7 cellular contexts compared by ENCODE assay signal in the genomic region with DNA sequence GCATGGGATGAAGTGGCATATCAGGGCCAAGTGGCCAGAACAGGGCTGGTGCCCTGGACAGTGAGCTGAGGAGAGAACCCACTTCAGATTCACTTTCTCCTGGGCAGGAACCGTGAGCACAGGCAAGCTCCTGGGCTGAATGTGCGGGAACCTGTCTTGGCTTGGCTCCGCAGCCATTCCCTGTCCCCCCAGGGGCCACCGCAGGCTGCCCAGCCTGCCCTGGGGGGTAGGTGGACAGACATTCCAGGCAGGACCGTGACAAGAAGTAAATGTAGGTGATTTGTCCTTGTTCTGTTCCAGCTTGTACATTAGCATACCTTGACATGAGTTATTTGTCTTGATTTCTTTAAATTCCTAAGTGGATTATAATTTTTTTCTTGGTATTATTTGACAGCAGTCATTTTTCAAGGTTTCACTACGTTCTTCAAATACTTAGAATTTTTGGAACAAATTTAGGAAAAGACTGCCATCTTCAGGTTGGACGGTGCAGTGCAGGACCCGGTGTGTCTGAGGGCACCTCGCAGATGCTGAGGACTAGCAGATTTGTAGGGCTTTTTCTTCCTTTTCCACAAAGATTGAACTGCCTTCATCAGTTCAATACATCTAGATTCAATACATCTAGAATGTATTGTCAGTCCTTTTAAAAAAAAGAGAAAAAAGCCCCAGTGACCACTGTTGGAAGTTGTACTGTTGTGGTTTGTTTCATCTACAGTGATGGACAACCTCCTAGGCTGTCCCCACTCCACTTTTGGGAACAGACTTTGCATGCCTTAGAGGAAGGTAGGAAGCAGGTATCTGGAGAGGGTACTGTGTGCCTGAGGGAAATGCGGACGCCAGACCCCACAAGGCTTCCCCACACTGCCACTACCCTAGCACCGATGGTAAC.
DNase-seq lines count a peak whose midpoint lies in the region; ATAC-seq, FAIRE-seq and TF ChIP-seq lines count a peak whose summit lies in the region.

No MANE protein-coding gene starts in this region.

- no peaks in the 10 kb centered on the region for H3K9me2 ChIP-seq in PC-9 (ENCODE audit: insufficient read depth)

- H3K4me3 Mint-ChIP-seq in activated naive CD4-positive, alpha-beta T cell treated with anti-CD3 and anti-CD28 coated beads, Interleukin-2, amount 10 ng/mL, durations not matched to agents 7 days and 5 days, result no peak overlapping the region

- H3K27me3 Mint-ChIP-seq in activated naive CD4-positive, alpha-beta T cell treated with anti-CD3 and anti-CD28 coated beads, Interleukin-2, amount 10 ng/mL, durations not matched to agents 7 days and 5 days, result peaks cover 19% of the 10 kb centered on the region

- no peaks in the 10 kb centered on the region for H3K36me3 Mint-ChIP-seq in activated naive CD4-positive, alpha-beta T cell treated with anti-CD3 and anti-CD28 coated beads, Interleukin-2, amount 10 ng/mL, durations not matched to agents 7 days and 5 days

- H3K4me1 ChIP-seq in PC-9 (replicated peaks; ENCODE audit: insufficient read depth), result no peaks in the 10 kb centered on the region
- H3K4me1 ChIP-seq in heart left ventricle, result peaks cover 0 to 53% (median 21%) of the 10 kb centered on the region in 12 donors

- no peaks in the 10 kb centered on the region for H3K4me1 Mint-ChIP-seq in activated naive CD4-positive, alpha-beta T cell treated with anti-CD3 and anti-CD28 coated beads, Interleukin-2, amount 10 ng/mL, durations not matched to agents 7 days and 5 days

- 40 to 50% (median 48%) methylated on average over 12 of the region's 12 CpGs for WGBS in heart left ventricle, 4 donors

- H3K79me2 ChIP-seq in PC-9 (ENCODE audit: low read depth), result no peaks in the 10 kb centered on the region

- H3K9me3 Mint-ChIP-seq in activated naive CD4-positive, alpha-beta T cell treated with anti-CD3 and anti-CD28 coated beads, Interleukin-2, amount 10 ng/mL, durations not matched to agents 7 days and 5 days, result no peaks in the 10 kb centered on the region

- CTCF ChIA-PET in PC-9 (lab: Charles Lee), result interaction anchor here (1.3 kb wide), 1 partner anchor 563 kb away, joined by 4 read pairs; no protein-coding TSS in a partner anchor
- CTCF ChIA-PET in activated naive CD4-positive, alpha-beta T cell treated with anti-CD3 and anti-CD28 coated beads, Interleukin-2, amount 10 ng/mL, durations not matched to agents 7 days and 5 days (lab: Charles Lee), result interaction anchor here (1.1 to 7.5 kb wide), 5 partner anchors 13 to 563 kb away, joined by 3 to 95 read pairs (median 4); no protein-coding TSS in a partner anchor

- H3K27ac Mint-ChIP-seq in activated naive CD4-positive, alpha-beta T cell treated with anti-CD3 and anti-CD28 coated beads, Interleukin-2, amount 10 ng/mL, durations not matched to agents 7 days and 5 days, result no peak overlapping the region

- H3K27me3 ChIP-seq in PC-9 (ENCODE audit: insufficient read depth, low read depth) (no peaks in the 10 kb centered on the region), heart left ventricle (no peaks in the 10 kb centered on the region)

- H2AFZ ChIP-seq in PC-9, result no peak overlapping the region

- TF ChIP-seq POLR2A in heart left ventricle (IDR thresholded peaks at IDR 0.05), result no peak

- DNase-seq in HT1080 (ENCODE audit: low read depth), result peak; percentile 49
- peak; percentile 55 to 72 for DNase-seq in PC-9
- peak; percentile 68 for DNase-seq in activated naive CD4-positive, alpha-beta T cell treated with anti-CD3 and anti-CD28 coated beads, Interleukin-2, amount 10 ng/mL, durations not matched to agents 7 days and 5 days
- peak in 3 of 5 donors; percentile 40 to 51 (median 49) for DNase-seq in heart left ventricle
- DNase-seq in retina, result peak; percentile 67

- H3K36me3 ChIP-seq in PC-9 (ENCODE audit: low read depth) (peaks cover 10% of the 10 kb centered on the region; the same call in 1 of the 2 replicates), heart left ventricle (peaks cover 0 to 22% (median 0%) of the 10 kb centered on the region in 9 donors)

- H3K27ac ChIP-seq in PC-9, result no peak overlapping the region
- H3K27ac ChIP-seq in heart left ventricle, result peak overlapping the region in 6 of 12 donors; percentile 16 to 84 (median 38)

- TF ChIP-seq CTCF in PC-9 (conservative IDR thresholded peaks at IDR 0.05) (peak; percentile 85), heart left ventricle (IDR thresholded peaks at IDR 0.05) (peak; percentile 79 to 94 (median 89))

- no peaks in the 10 kb centered on the region for H3K9me3 ChIP-seq in PC-9 (ENCODE audit: insufficient read depth, low read depth)
- no peaks in the 10 kb centered on the region for H3K9me3 ChIP-seq in heart left ventricle

- no peaks in the 10 kb centered on the region for H3F3A ChIP-seq in PC-9 (ENCODE audit: insufficient read depth, low read depth)

- POLR2A ChIA-PET in PC-9 (lab: Charles Lee; ENCODE audit: unreplicated experiment), result interaction anchor here (0.5 kb wide), 1 partner anchor 444 kb away, joined by 9 read pairs; no protein-coding TSS in a partner anchor

- BruUV-seq in PC-9 (replicated peaks; lab: Mats Ljungman, UMichigan), result no TSS peak

- H3K4me3 ChIP-seq in PC-9 (no peak overlapping the region), heart left ventricle (no peak overlapping the region)

- ATAC-seq in heart left ventricle, result no peak
- no peak for ATAC-seq in GM18868 (IDR thresholded peaks at IDR 0.05; ENCODE audit: unreplicated experiment)

- intact Hi-C loops in PC-9 (cut with micrococcal nuclease; ENCODE audit: unreplicated experiment), result loop anchor here (1.0 to 10.0 kb wide), 4 partner anchors 479 to 847 kb away; no protein-coding TSS in a partner anchor
- intact Hi-C loops in heart left ventricle (cut with DNase I), result loop anchor here (1.0 to 10.0 kb wide), 12 partner anchors 292 to 849 kb away; no protein-coding TSS in a partner anchor

- peaks cover 3% of the 10 kb centered on the region; the same call in 1 of the 2 replicates for H4K20me1 ChIP-seq in PC-9 (ENCODE audit: insufficient read depth)

- no peak overlapping the region for H3K4me2 ChIP-seq in PC-9

- FAIRE-seq in G401.6 (lab: Jason Lieb, UNC), result peak; percentile 98
